In the genomic region with DNA sequence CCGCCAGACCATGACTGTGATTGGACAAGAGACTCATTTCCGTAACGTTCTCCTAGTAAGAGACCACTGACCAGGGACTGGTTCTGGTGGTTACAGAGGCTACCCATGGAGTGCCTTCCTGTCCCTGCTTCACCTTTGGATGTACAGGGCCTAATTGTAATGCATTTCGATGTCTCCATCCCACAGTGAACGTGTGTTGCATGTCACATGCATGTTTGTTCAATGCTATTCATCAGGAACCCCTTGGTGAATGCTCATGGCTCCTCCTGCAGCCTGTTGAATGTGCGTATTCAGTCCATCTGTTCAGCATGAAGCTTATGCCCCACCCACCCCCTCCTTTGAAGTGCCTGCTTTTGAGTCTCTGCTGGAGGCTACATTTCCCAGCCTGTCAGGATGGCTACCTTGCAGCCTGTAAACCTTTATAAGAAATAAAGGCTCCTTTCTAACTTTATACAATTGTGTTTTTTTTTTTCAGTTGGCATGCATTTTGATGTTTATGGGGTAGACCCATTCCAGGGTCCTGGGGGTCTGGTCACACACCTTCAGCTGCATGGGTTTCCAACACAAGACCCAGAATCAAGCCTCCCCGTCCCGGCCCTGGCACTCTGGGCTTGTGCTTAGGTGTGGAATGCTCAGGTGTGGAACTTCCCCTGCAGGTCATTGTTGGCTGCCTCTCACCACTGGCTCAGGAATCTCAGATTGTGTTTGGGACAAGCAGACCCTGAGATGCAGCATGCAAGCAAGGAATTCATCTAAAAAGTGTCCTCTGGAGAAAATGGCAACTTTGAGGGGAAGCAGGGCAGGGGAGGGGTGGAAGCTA, we compare ENCODE assay signal across 13 cellular contexts.
A peak's percentile ranks its signal among the peaks of the same experiment; 100 is the strongest.
DNase-seq lines count a peak whose midpoint lies in the region; TF ChIP-seq lines count a peak whose summit lies in the region.
"Had no signal": no experiment of that assay in that cellular context is flagged by ENCODE, and none has a peak within 500 bp of the region (broad histone marks: within the 10 kb centered on the region; RNA-seq: fewer than 3 reads in every experiment).

No MANE protein-coding gene starts in this region.

- H3K27me3 Mint-ChIP-seq in CD4-positive, alpha-beta memory T cell, result no peaks in the 10 kb centered on the region

- no peak overlapping the region for H3K27ac ChIP-seq in CD4-positive, alpha-beta memory T cell (ENCODE audit: low read depth, low read length)
- H3K27ac ChIP-seq: A549, C4-2B had no signal

- no peak for TF ChIP-seq POLR2A in erythroblast (IDR thresholded peaks at IDR 0.05; ENCODE audit: low read length)

- no peaks in the 10 kb centered on the region for H3K27me3 ChIP-seq in CD4-positive, alpha-beta memory T cell (ENCODE audit: insufficient read depth, low read length)
- H3K27me3 ChIP-seq: BE2C had no signal

- no peaks in the 10 kb centered on the region for H3K36me3 Mint-ChIP-seq in CD4-positive, alpha-beta memory T cell
- H3K36me3 Mint-ChIP-seq: CD8-positive, alpha-beta T cell had no signal

- H3K9me3 Mint-ChIP-seq in CD4-positive, alpha-beta memory T cell, result peaks cover 0 to 6% (median 2%) of the 10 kb centered on the region in 8 donors
- H3K9me3 Mint-ChIP-seq: CD8-positive, alpha-beta T cell had no signal

- CTCF ChIA-PET in CD4-positive, alpha-beta memory T cell (lab: Charles Lee; ENCODE audit: partially characterized antibody), result no interaction called here

- H3K4me1 ChIP-seq in CD4-positive, alpha-beta memory T cell (ENCODE audit: insufficient read depth, low read length), result no peaks in the 10 kb centered on the region
- H3K4me1 ChIP-seq: A549, BE2C, HAP-1 had no signal

- peaks cover 0 to 3% of the 10 kb centered on the region in 2 donors for H3K9me3 ChIP-seq in CD4-positive, alpha-beta memory T cell (ENCODE audit: control insufficient read depth in 1 of 2, low read length in 2 of 2)
- H3K9me3 ChIP-seq: BE2C, HAP-1 had no signal

- no peak overlapping the region for H3K4me3 Mint-ChIP-seq in CD4-positive, alpha-beta memory T cell
- H3K4me3 Mint-ChIP-seq: CD8-positive, alpha-beta T cell had no signal

- H3K4me3 ChIP-seq in Jurkat, Clone E6-1 (ENCODE audit: low read length), result no peak overlapping the region
- H3K4me3 ChIP-seq in CD4-positive, alpha-beta memory T cell (ENCODE audit: low read length in 2 of 2), result no peak overlapping the region
- H3K4me3 ChIP-seq: A549, HAP-1 had no signal

- H3K4me1 Mint-ChIP-seq in CD4-positive, alpha-beta memory T cell, result peaks cover 0 to 1% (median 0%) of the 10 kb centered on the region in 4 donors

- DNase-seq in Jurkat, Clone E6-1 (ENCODE audit: low read depth, low spot score), result peak; percentile 70
- DNase-seq in NCI-H345 (lab: John Stamatoyannopoulos, UW), result peak; percentile 76
- DNase-seq in activated CD8-positive, alpha-beta memory T cell treated with anti-CD3 and anti-CD28 coated beads, Interleukin-2, amount 50 U/mL, for 48 hours, result peak; percentile 18
- DNase-seq in ureter (ENCODE audit: low spot score), result peak; percentile 23
- DNase-seq in CD4-positive, alpha-beta memory T cell, result no peak
- DNase-seq in erythroblast (lab: John Stamatoyannopoulos, UW), result no peak
- DNase-seq: BE2C, COR-L47, DMS53 had no signal

- intact Hi-C loops in CD4-positive, alpha-beta memory T cell (cut with micrococcal nuclease), result no loop called here

- H3K36me3 ChIP-seq in CD4-positive, alpha-beta memory T cell (ENCODE audit: insufficient read depth, low read length), result no peaks in the 10 kb centered on the region
- H3K36me3 ChIP-seq: BE2C, HAP-1 had no signal

- H3K27ac Mint-ChIP-seq in CD4-positive, alpha-beta memory T cell, result no peak overlapping the region
- H3K27ac Mint-ChIP-seq: CD8-positive, alpha-beta T cell had no signal

- POLR2A ChIA-PET in CD4-positive, alpha-beta memory T cell (lab: Charles Lee; ENCODE audit: partially characterized antibody), result no interaction called here

Comparison
In these comparisons a context has a peak if more than half of its experiments do, and no peak if none do; other contexts are left out.
1. DNase-seq: peak in Jurkat, Clone E6-1 (single experiment), NCI-H345 (single experiment), activated CD8-positive, alpha-beta memory T cell treated with anti-CD3 and anti-CD28 coated beads, Interleukin-2, amount 50 U/mL, for 48 hours (single experiment) and ureter (single experiment); none in CD4-positive, alpha-beta memory T cell (0 of 5) and erythroblast (0 of 2).